ENCODE assay signal across 9 cellular contexts in genomic region chr1:180235077-180235501, GRCh38. TPM values are rescaled to one million over a fixed set of nuclear protein-coding genes. Genes with fewer than 3 reads are reported as not detected.
A peak's percentile ranks its signal among the peaks of the same experiment; 100 is the strongest.
DNase-seq lines count a peak whose midpoint lies in the region; ATAC-seq and FAIRE-seq lines count a peak whose summit lies in the region.
"Had no signal": no experiment of that assay in that cellular context is flagged by ENCODE, and none has a peak within 500 bp of the region (broad histone marks: within the 10 kb centered on the region; RNA-seq: fewer than 3 reads in every experiment).

No MANE protein-coding gene starts in this region.

- peak overlapping the region; percentile 14 for H3K4me3 Mint-ChIP-seq in activated naive CD8-positive, alpha-beta T cell treated with anti-CD3 and anti-CD28 coated beads for 36 hours

- ATAC-seq in left lobe of liver = peak; percentile 12

- H3K27me3 ChIP-seq in HUES64 (ENCODE audit: insufficient read depth, low read length) (peaks cover 98% of the 10 kb centered on the region), small intestine (ENCODE audit: control insufficient read depth in 2 of 2, insufficient read depth in 2 of 2, low read length in 2 of 2) (peaks cover 20 to 66% of the 10 kb centered on the region in 2 donors)

- WGBS in HUES64 = under 1% methylated on average over 30 of the region's 30 CpGs
- WGBS in small intestine, 3 donors = 2 to 4% (median 4%) methylated on average over 28 to 30 of the region's 30 CpGs

- H3K9me3 Mint-ChIP-seq in activated naive CD8-positive, alpha-beta T cell treated with anti-CD3 and anti-CD28 coated beads for 36 hours = no peaks in the 10 kb centered on the region

- no peak overlapping the region for H3K9ac ChIP-seq in HUES64 (ENCODE audit: low read depth, low read length)

- no peaks in the 10 kb centered on the region for H3K36me3 Mint-ChIP-seq in activated naive CD8-positive, alpha-beta T cell treated with anti-CD3 and anti-CD28 coated beads for 36 hours

- H3K4me1 ChIP-seq in HUES64 (ENCODE audit: insufficient read depth, low read length) (peaks cover 54% of the 10 kb centered on the region), small intestine (ENCODE audit: control insufficient read depth in 2 of 2, insufficient read depth in 1 of 2, low read depth in 1 of 2, low read length in 1 of 2) (peaks cover 4 to 5% of the 10 kb centered on the region in 2 donors)

- H3K27ac ChIP-seq in HUES64 (ENCODE audit: low read depth, low read length) (no peak overlapping the region), small intestine (ENCODE audit: low read depth in 1 of 2, low read length in 1 of 2) (no peak overlapping the region)

- H3K27me3 Mint-ChIP-seq in activated naive CD8-positive, alpha-beta T cell treated with anti-CD3 and anti-CD28 coated beads for 36 hours = peaks cover 97% of the 10 kb centered on the region

- no peak for FAIRE-seq in small intestine (lab: Jason Lieb, UNC)

- H3K9me3 ChIP-seq in HUES64 (ENCODE audit: insufficient read depth, low read depth, low read length) = no peaks in the 10 kb centered on the region
- no peaks in the 10 kb centered on the region for H3K9me3 ChIP-seq in small intestine (ENCODE audit: control insufficient read depth, low read depth)

- H3K4me3 ChIP-seq in HUES64 (ENCODE audit: low read length) (peak overlapping the region; percentile 39), small intestine (ENCODE audit: low read depth in 1 of 2, low read length in 2 of 2) (peak overlapping the region in 1 of 2 donors; percentile 41)

- H3K4me1 Mint-ChIP-seq in activated naive CD8-positive, alpha-beta T cell treated with anti-CD3 and anti-CD28 coated beads for 36 hours = peaks cover 33% of the 10 kb centered on the region

- H3K36me3 ChIP-seq in HUES64 (ENCODE audit: insufficient read depth, low read length) (no peaks in the 10 kb centered on the region), small intestine (ENCODE audit: control insufficient read depth in 2 of 2, insufficient read depth in 2 of 2, low read length in 2 of 2) (no peaks in the 10 kb centered on the region)

- no peak overlapping the region for H3K27ac Mint-ChIP-seq in activated naive CD8-positive, alpha-beta T cell treated with anti-CD3 and anti-CD28 coated beads for 36 hours

- DNase-seq in activated naive CD8-positive, alpha-beta T cell treated with anti-CD3 and anti-CD28 coated beads for 36 hours = no peak
- DNase-seq in left lobe of liver (ENCODE audit: low spot score) = no peak
- peak; percentile 29 for DNase-seq in small intestine
- DNase-seq in SIG-M5 treated with dmso at 0.1 percent for 504 hours (lab: John Stamatoyannopoulos, UW; ENCODE audit: unreplicated experiment) = no peak
- no peak for DNase-seq in NCI-H1105 treated with DMSO at 0.1 percent for 48 hours (lab: John Stamatoyannopoulos, UW)
- no peak for DNase-seq in T-helper 1 cell
- DNase-seq: amniotic stem cell had no signal

RNA-seq across cellular contexts. Expression of gene LHX4, which starts 5.0 kb away (rescaled TPM):
- polyA plus RNA-seq in HUES64 (2013, experiment 1 of 2) = 0.90 TPM
- 1.1 TPM for polyA plus RNA-seq in HUES64 (2013, experiment 2 of 2)
- total RNA-seq in activated naive CD8-positive, alpha-beta T cell treated with anti-CD3 and anti-CD28 coated beads for 36 hours = not detected
- 0.10 TPM for total RNA-seq in left lobe of liver
- polyA plus RNA-seq in small intestine = under 1 TPM; 0.18 to 0.27 (median 0.22) TPM
- total RNA-seq: osteoblast had no signal
